In the genomic region with DNA sequence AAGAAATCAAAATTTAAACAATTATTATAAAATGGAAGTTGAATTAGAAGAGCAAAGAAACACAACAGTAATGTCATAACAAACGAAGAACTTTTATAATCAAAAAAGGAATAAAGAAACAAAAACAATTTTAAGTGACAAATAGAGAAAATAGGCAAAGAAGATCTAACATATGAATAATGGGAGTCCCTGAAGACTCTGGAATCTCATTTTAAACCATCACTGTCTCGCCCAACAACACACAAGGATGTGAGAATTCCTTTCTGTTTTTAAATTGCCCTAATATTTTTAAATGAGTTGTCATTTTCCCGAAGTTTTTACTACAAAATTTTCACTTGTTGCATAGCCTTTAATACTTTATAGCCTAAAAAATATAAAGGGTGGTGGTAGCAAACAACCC, we compare ENCODE assay signal across 29 cellular contexts.
"Had no signal": no experiment of that assay in that cellular context is flagged by ENCODE, and none has a peak within 500 bp of the region (broad histone marks: within the 10 kb centered on the region; RNA-seq: fewer than 3 reads in every experiment).

No MANE protein-coding gene starts in this region.

- DNase-seq: activated B cell treated with CpG ODN at 0.5 μM for 24 hours; activated CD4-positive, alpha-beta memory T cell treated with anti-CD3 and anti-CD28 coated beads for 36 hours; activated CD4-positive, alpha-beta T cell treated with anti-CD3 and anti-CD28 coated beads for 4 hours; activated CD4-positive, alpha-beta T cell treated with anti-CD3 and anti-CD28 coated beads, Interleukin-2, amount 10 ng/mL, durations not matched to agents 24 days and 14 days; activated CD4-positive, alpha-beta T cell treated with anti-CD3 and anti-CD28 coated beads, Interleukin-2, amount 50 U/mL, for 1 hour; activated CD4-positive, alpha-beta T cell treated with anti-CD3 and anti-CD28 coated beads, Interleukin-2, amount 50 U/mL, for 4 hours; activated CD4-positive, CD25-positive, alpha-beta regulatory T cell treated with anti-CD3 and anti-CD28 coated beads, Interleukin-2, amount 50 U/mL, for 72 hours; activated CD8-positive, alpha-beta memory T cell treated with anti-CD3 and anti-CD28 coated beads, Interleukin-2, amount 50 U/mL, for 4 hours; activated CD8-positive, alpha-beta T cell treated with anti-CD3 and anti-CD28 coated beads for 36 hours; activated effector memory CD4-positive, alpha-beta T cell treated with anti-CD3 and anti-CD28 coated beads, Interleukin-2, amount 50 U/mL, for 16 hours; activated gamma-delta T cell treated with Interleukin-2 at 50 U/mL for 16 hours; activated naive CD4-positive, alpha-beta T cell; activated naive CD4-positive, alpha-beta T cell treated with anti-CD3 and anti-CD28 coated beads for 36 hours; activated naive CD4-positive, alpha-beta T cell treated with anti-CD3 and anti-CD28 coated beads, Interleukin-2, amount 50 U/mL, for 16 hours; activated naive CD8-positive, alpha-beta T cell treated with anti-CD3 and anti-CD28 coated beads for 36 hours; activated T-cell treated with anti-CD3 and anti-CD28 coated beads for 4 hours; activated T-cell treated with anti-CD3 and anti-CD28 coated beads, Interleukin-2, amount 50 U/mL, for 1 hour; activated T-cell treated with anti-CD3 and anti-CD28 coated beads, Interleukin-2, amount 50 U/mL, for 4 hours; activated T-cell treated with anti-CD3 and anti-CD28 coated beads, Interleukin-2, amount 50 U/mL, for 72 hours; adrenal gland; amniotic stem cell; aorta; body of pancreas; brain microvascular endothelial cell; central memory CD4-positive, alpha-beta T cell; T-helper 2 cell; T-helper 9 cell had no signal

- ATAC-seq: activated CD8-positive, alpha-beta T cell treated with anti-CD3 and anti-CD28 coated beads for 36 hours; activated naive CD4-positive, alpha-beta T cell treated with anti-CD3 and anti-CD28 coated beads, Interleukin-2, amount 50 U/mL, for 72 hours; activated T-cell treated with anti-CD3 and anti-CD28 coated beads, Interleukin-2, amount 50 U/mL, for 4 hours; activated T-cell treated with anti-CD3 and anti-CD28 coated beads, Interleukin-2, amount 50 U/mL, for 72 hours; activated T-helper 17 cell treated with anti-CD3 and anti-CD28 coated beads, Interleukin-2, amount 50 U/mL, for 72 hours; body of pancreas had no signal
